ENCODE assay signal across 7 cellular contexts in genomic region chr16:1343428-1344242, GRCh38. TPM values are rescaled to one million over a fixed set of nuclear protein-coding genes. Genes with fewer than 3 reads are reported as not detected.
DNase-seq lines count a peak whose midpoint lies in the region; ATAC-seq and TF ChIP-seq lines count a peak whose summit lies in the region.

No MANE protein-coding gene starts in this region.

- H3K4me1 ChIP-seq in OCI-LY1 (ENCODE audit: insufficient read depth, low read length, severe bottlenecking) (peaks cover 19% of the 10 kb centered on the region), esophagus squamous epithelium (peaks cover 24 to 51% (median 28%) of the 10 kb centered on the region in 3 donors), gastrocnemius medialis (peaks cover 4 to 12% of the 10 kb centered on the region in 2 donors)

- TF ChIP-seq POLR2A in esophagus squamous epithelium (IDR thresholded peaks at IDR 0.05) (no peak), gastrocnemius medialis (IDR thresholded peaks at IDR 0.05) (no peak)

- no peaks in the 10 kb centered on the region; the same call in 1 of the 2 replicates for H3F3A ChIP-seq in OCI-LY1 (ENCODE audit: insufficient read depth, low read length)

- H3K4me3 ChIP-seq in OCI-LY1 (ENCODE audit: low read depth, low read length, poor library complexity, severe bottlenecking) (peak overlapping the region; percentile 42), esophagus squamous epithelium (peak overlapping the region; percentile 10 to 47 (median 33)), gastrocnemius medialis (peak overlapping the region; percentile 35 to 49 (median 46))

- CTCF ChIA-PET in GM10248 (lab: Yijun Ruan, JAX): interaction anchor here (0.6 to 3.0 kb wide), 6 partner anchors 8 to 362 kb away, joined by 3 to 16 read pairs (median 3); partner anchors contain the start of gene MAPK8IP3

- 29 to 59% methylated on average over 15 to 24 of the region's 44 CpGs for WGBS in esophagus squamous epithelium, 2 donors

- H2AFZ ChIP-seq in OCI-LY1 (ENCODE audit: low read length): no peak overlapping the region

- H3K4me2 ChIP-seq in OCI-LY1 (ENCODE audit: low read length): peak overlapping the region; percentile 64

- H3K9me3 ChIP-seq in OCI-LY1 (ENCODE audit: low read length) (no peaks in the 10 kb centered on the region), esophagus squamous epithelium (no peaks in the 10 kb centered on the region), gastrocnemius medialis (no peaks in the 10 kb centered on the region)

- in situ Hi-C loops in gastrocnemius medialis (cut with MboI; ENCODE audit: low sequenced_read_pairs in 4 of 4): no loop called here

- H3K27me3 ChIP-seq in OCI-LY1 (ENCODE audit: insufficient read depth, low read length): peaks cover 4% of the 10 kb centered on the region; the same call in 1 of the 2 replicates
- H3K27me3 ChIP-seq in esophagus squamous epithelium: peaks cover 0 to 20% (median 0%) of the 10 kb centered on the region in 4 donors
- no peaks in the 10 kb centered on the region for H3K27me3 ChIP-seq in gastrocnemius medialis

- ATAC-seq in GM21390 (IDR thresholded peaks at IDR 0.05; ENCODE audit: unreplicated experiment) (peak; percentile 3), gastrocnemius medialis (no peak)

- H3K27ac ChIP-seq in OCI-LY1 (ENCODE audit: low read depth, low read length, poor library complexity, severe bottlenecking) (no peak overlapping the region), esophagus squamous epithelium (peak overlapping the region in 1 of 4 donors; percentile 57), gastrocnemius medialis (peak overlapping the region in 1 of 4 donors; percentile 46)

- no peak overlapping the region for H3K9ac ChIP-seq in OCI-LY1 (ENCODE audit: low read length)

- H3K36me3 ChIP-seq in OCI-LY1 (ENCODE audit: insufficient read depth, low read length): peaks cover 9% of the 10 kb centered on the region; the same call in 1 of the 2 replicates
- peaks cover 4 to 10% (median 4%) of the 10 kb centered on the region in 3 donors for H3K36me3 ChIP-seq in esophagus squamous epithelium
- H3K36me3 ChIP-seq in gastrocnemius medialis: no peaks in the 10 kb centered on the region

- intact Hi-C loops in esophagus squamous epithelium (cut with DNase I): no loop called here
- intact Hi-C loops in gastrocnemius medialis (cut with DNase I; ENCODE audit: low total_unique reads): loop anchor here (1.0 to 5.0 kb wide), 2 partner anchors 33 to 36 kb away; partner anchors contain the start of gene UBE2I

- POLR2A ChIA-PET in GM10248 (lab: Yijun Ruan, JAX): interaction anchor here (1.0 to 1.1 kb wide), 3 partner anchors 11 to 54 kb away, joined by 3 read pairs; no protein-coding TSS in a partner anchor

- no peaks in the 10 kb centered on the region for H4K20me1 ChIP-seq in OCI-LY1 (ENCODE audit: insufficient read depth, low read length)

- H3K79me2 ChIP-seq in OCI-LY1 (ENCODE audit: insufficient read depth, low read length): no peaks in the 10 kb centered on the region

- TF ChIP-seq CTCF in OCI-LY1 (IDR thresholded peaks at IDR 0.05; ENCODE audit: low read length) (no peak), esophagus squamous epithelium (IDR thresholded peaks at IDR 0.05) (no peak), gastrocnemius medialis (IDR thresholded peaks at IDR 0.05 in 4 of 5, conservative IDR thresholded peaks at IDR 0.05 in 1 of 5) (no peak), GM10248 (IDR thresholded peaks at IDR 0.05; ENCODE audit: control extremely low read depth, extremely low read depth, low read depth, missing control alignments) (no peak)

- DNase-seq in esophagus squamous epithelium (lab: John Stamatoyannopoulos, UW) (no peak), gastrocnemius medialis (no peak), iPS-NIHi11 (ENCODE audit: low spot score) (no peak), NOMO-1 treated with DMSO at 0.1 percent for 48 hours (lab: John Stamatoyannopoulos, UW; ENCODE audit: unreplicated experiment) (no peak), GM10248 (ENCODE audit: extremely low spot score) (no peak)

- no peaks in the 10 kb centered on the region for H3K9me2 ChIP-seq in OCI-LY1 (ENCODE audit: low read depth, low read length)

RNA-seq across cellular contexts. Expression of gene TSR3, which starts 8.0 kb away (rescaled TPM):
- total RNA-seq in esophagus squamous epithelium: 10 to 100 TPM; 57.6 to 87.4 (median 70.5) TPM
- total RNA-seq in gastrocnemius medialis: 100 to 1,000 TPM in 1 of 4 donors, 10 to 100 TPM in 3; 63.3 to 103 (median 72.4) TPM

RNA-seq across cellular contexts. Expression of gene GNPTG, which starts 8.1 kb away (rescaled TPM):
- total RNA-seq in esophagus squamous epithelium: 10 to 100 TPM; 21.6 to 46.9 (median 37.8) TPM
- 10 to 100 TPM; 20.6 to 37.5 (median 30.2) TPM for total RNA-seq in gastrocnemius medialis

RNA-seq across cellular contexts. Expression of gene BAIAP3, which starts 10.2 kb away (rescaled TPM):
- total RNA-seq in esophagus squamous epithelium: 1 to 10 TPM in 2 of 4 donors, under 1 TPM in 2; 0.68 to 2.7 (median 1.00) TPM
- total RNA-seq in gastrocnemius medialis: 1 to 10 TPM in 3 of 4 donors, under 1 TPM in 1; 0.05 to 4.4 (median 2.5) TPM

RNA-seq across cellular contexts. Expression of gene UBE2I, which starts 34.2 kb away (rescaled TPM):
- total RNA-seq in esophagus squamous epithelium: 10 to 100 TPM; 31.8 to 88.1 (median 76.3) TPM
- total RNA-seq in gastrocnemius medialis: 10 to 100 TPM; 28.9 to 80.4 (median 41.7) TPM
